Comparison of ENCODE assay signal across 34 cellular contexts in the genomic region with DNA sequence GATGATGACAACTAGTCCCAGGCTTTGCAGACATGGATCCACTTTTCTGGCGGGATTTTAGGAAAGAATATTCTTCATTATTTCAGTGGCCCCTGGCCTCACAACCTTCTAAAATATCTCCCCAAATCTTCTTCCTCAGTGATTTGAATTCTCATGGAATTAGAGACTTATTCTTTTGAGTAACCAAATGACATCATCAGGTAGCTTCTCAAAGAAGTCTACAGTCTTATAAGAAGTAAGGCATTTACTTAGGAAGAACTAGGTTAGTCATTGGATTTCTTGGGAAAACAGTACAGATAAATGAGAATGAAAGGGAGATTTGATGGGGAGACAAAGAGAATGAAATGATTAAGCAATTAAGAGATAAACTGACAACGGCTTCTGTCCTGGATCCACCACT.
"Had no signal": no experiment of that assay in that cellular context is flagged by ENCODE, and none has a peak within 500 bp of the region (broad histone marks: within the 10 kb centered on the region; RNA-seq: fewer than 3 reads in every experiment).

No MANE protein-coding gene starts in this region.

- DNase-seq: Karpas-422, Kasumi-1, MG63, MM.1S, MV-4-11, NCI-H1048, NCI-H1092, NCI-H1092 treated with DMSO at 0.1 percent for 48 hours, NCI-H1105, NCI-H1105 treated with DMSO at 0.1 percent for 48 hours, NCI-H1417, NCI-H1417 treated with DMSO at 0.1 percent for 48 hours, NCI-H1436, NCI-H1436 treated with DMSO at 0.1 percent for 48 hours, NCI-H146, NCI-H1694, NCI-H1694 treated with DMSO at 0.1 percent for 48 hours, NCI-H187 treated with DMSO at 0.1 percent for 48 hours, NCI-H1930, NCI-H2029, NCI-H2029 treated with DMSO at 0.1 percent for 48 hours, NCI-H2081, NCI-H2081 treated with DMSO at 0.1 percent for 48 hours, NCI-H2107, NCI-H2171, NCI-H2171 treated with DMSO at 0.1 percent for 48 hours, NCI-H2227 treated with DMSO at 0.1 percent for 48 hours, NCI-H226, NCI-H345, NCI-H446, NCI-H446 treated with DMSO at 0.1 percent for 48 hours, NCI-H510A, NCI-H510A treated with DMSO at 0.1 percent for 48 hours, NCI-H524 had no signal

- H3K36me3 ChIP-seq: MG63 had no signal

- H3K4me3 ChIP-seq: MG63 had no signal

- H3K9me3 ChIP-seq: MG63 had no signal
